ENCODE assay signal across 9 cellular contexts in the genomic region with DNA sequence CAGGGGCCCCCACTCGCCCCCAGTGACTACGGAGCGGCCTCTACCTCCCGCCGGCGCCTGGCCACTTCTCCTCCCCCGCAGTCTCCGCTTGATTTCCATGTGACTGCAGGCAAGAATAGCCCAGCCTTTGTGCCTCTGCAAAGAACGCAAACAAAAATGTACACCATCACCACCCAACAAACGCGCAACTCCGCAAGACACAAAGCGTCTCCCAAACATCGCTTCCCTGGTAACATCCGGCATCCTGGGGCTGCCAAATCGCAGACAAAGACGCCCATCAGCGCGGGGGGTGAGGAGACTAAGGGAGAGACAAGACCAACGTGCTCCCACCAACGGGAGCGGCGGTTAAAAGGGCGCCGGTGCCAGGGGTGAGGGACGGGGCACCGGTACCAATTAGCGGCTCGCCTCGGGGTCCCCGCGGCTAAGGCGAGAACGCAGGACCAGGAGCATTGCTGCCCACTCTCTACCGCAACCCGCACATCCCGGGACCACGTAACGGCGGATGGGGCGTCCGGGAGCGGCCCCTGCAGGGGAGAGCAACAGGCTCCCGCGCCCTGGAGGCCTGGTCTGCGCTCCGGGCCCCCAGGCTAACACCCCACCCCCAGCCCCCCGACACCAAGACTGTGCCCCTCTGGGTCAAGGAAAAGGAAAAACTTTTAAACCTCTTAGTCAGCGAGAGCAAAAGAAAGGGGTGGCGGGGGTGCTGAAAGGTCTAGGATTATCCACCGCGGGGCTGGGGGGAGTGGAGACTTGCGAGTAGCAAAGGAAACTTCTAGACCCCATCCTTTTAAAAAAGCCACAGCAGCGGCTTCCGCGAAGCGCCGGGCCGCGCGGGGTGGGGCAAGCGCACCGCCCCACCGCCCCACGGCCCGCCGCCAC. TPM values are rescaled to one million over a fixed set of nuclear protein-coding genes. Genes with fewer than 3 reads are reported as not detected.
DNase-seq lines count a peak whose midpoint lies in the region; ATAC-seq lines count a peak whose summit lies in the region.
"Had no signal": no experiment of that assay in that cellular context is flagged by ENCODE, and none has a peak within 500 bp of the region (broad histone marks: within the 10 kb centered on the region; RNA-seq: fewer than 3 reads in every experiment).

No MANE protein-coding gene starts in this region.

- peaks cover 20 to 40% (median 22%) of the 10 kb centered on the region in 5 donors for H3K27me3 Mint-ChIP-seq in naive thymus-derived CD4-positive, alpha-beta T cell

- H3K9me3 Mint-ChIP-seq in naive thymus-derived CD4-positive, alpha-beta T cell = peaks cover 0 to 24% (median 3%) of the 10 kb centered on the region in 11 donors

- POLR2A ChIA-PET in naive thymus-derived CD4-positive, alpha-beta T cell (lab: Charles Lee) = no interaction called here

- intact Hi-C loops in naive thymus-derived CD4-positive, alpha-beta T cell (cut with micrococcal nuclease) = no loop called here

- H3K36me3 ChIP-seq in naive thymus-derived CD4-positive, alpha-beta T cell (ENCODE audit: control insufficient read depth in 2 of 3, insufficient read depth in 3 of 3, low read length in 3 of 3) = no peaks in the 10 kb centered on the region

- H3K4me1 Mint-ChIP-seq in naive thymus-derived CD4-positive, alpha-beta T cell = no peaks in the 10 kb centered on the region

- H3K36me3 Mint-ChIP-seq in naive thymus-derived CD4-positive, alpha-beta T cell = peaks cover 0 to 6% (median 0%) of the 10 kb centered on the region in 5 donors

- H3K27me3 ChIP-seq in naive thymus-derived CD4-positive, alpha-beta T cell (ENCODE audit: control insufficient read depth in 2 of 2, insufficient read depth in 2 of 2, low read length in 2 of 2) = no peaks in the 10 kb centered on the region

- H3K4me3 ChIP-seq in naive thymus-derived CD4-positive, alpha-beta T cell (ENCODE audit: low read length) = no peak overlapping the region

- DNase-seq in Daoy (ENCODE audit: low read depth) (peak; percentile 77), NCI-H446 treated with DMSO at 0.1 percent for 48 hours (lab: John Stamatoyannopoulos, UW) (peak; percentile 60), dedifferentiated amniotic fluid mesenchymal stem cell (ENCODE audit: extremely low spot score) (peak; percentile 43), left kidney (ENCODE audit: low read depth, low spot score) (peak; percentile 87), superior temporal gyrus (ENCODE audit: extremely low spot score) (peak; percentile 83)
- no peak for DNase-seq in naive thymus-derived CD4-positive, alpha-beta T cell
- no peak for DNase-seq in stimulated activated CD4-positive, alpha-beta T cell treated with anti-CD3 and anti-CD28 coated beads, Interleukin-12 subunit alpha, Interleukin-12 subunit beta, amount 100 ng/mL, for 4 hours
- no peak for DNase-seq in activated effector memory CD4-positive, alpha-beta T cell treated with anti-CD3 and anti-CD28 coated beads, Interleukin-2, amount 50 U/mL, for 16 hours

- no peaks in the 10 kb centered on the region for H3K9me3 ChIP-seq in naive thymus-derived CD4-positive, alpha-beta T cell (ENCODE audit: control insufficient read depth in 2 of 3, low read length in 3 of 3)

- no peak overlapping the region for H3K27ac ChIP-seq in naive thymus-derived CD4-positive, alpha-beta T cell (ENCODE audit: low read depth, low read length)

- H3K4me1 ChIP-seq in naive thymus-derived CD4-positive, alpha-beta T cell (ENCODE audit: control insufficient read depth in 2 of 2, insufficient read depth in 2 of 2, low read length in 2 of 2) = no peaks in the 10 kb centered on the region

- no peak overlapping the region for H3K4me3 Mint-ChIP-seq in naive thymus-derived CD4-positive, alpha-beta T cell
- H3K4me3 Mint-ChIP-seq: natural killer cell treated with Interleukin-12 subunit alpha and Interleukin-12 subunit beta and Interleukin-15 and Interleukin-18, amount 100 ng/mL, for 72 hours had no signal

- no peak overlapping the region for H3K27ac Mint-ChIP-seq in naive thymus-derived CD4-positive, alpha-beta T cell
- H3K27ac Mint-ChIP-seq: natural killer cell treated with Interleukin-12 subunit alpha and Interleukin-12 subunit beta and Interleukin-15 and Interleukin-18, amount 100 ng/mL, for 72 hours had no signal

- CTCF ChIA-PET in naive thymus-derived CD4-positive, alpha-beta T cell (lab: Charles Lee) = no interaction called here

- no peak for ATAC-seq in naive thymus-derived CD4-positive, alpha-beta T cell

RNA-seq across cellular contexts. Expression of a gene that starts 0.9 kb away (rescaled TPM):
- 26.1 and 57.2 TPM in 2 replicates for total RNA-seq in Daoy (2014; rRNA removed; shearing (Covaris generic))
- total RNA-seq in naive thymus-derived CD4-positive, alpha-beta T cell = under 1 TPM in 1 of 5 experiments, not detected in 4; 0.07 TPM
- not detected for polyA plus RNA-seq in naive thymus-derived CD4-positive, alpha-beta T cell
- total RNA-seq: natural killer cell treated with Interleukin-12 subunit alpha and Interleukin-12 subunit beta and Interleukin-15 and Interleukin-18, amount 100 ng/mL, for 72 hours had no signal

Comparison
In these comparisons a context has a peak if more than half of its experiments do, and no peak if none do; other contexts are left out.
1. DNase-seq: peak in Daoy (single experiment), NCI-H446 treated with DMSO at 0.1 percent for 48 hours (single experiment), dedifferentiated amniotic fluid mesenchymal stem cell (single experiment), left kidney (single experiment) and superior temporal gyrus (single experiment); none in naive thymus-derived CD4-positive, alpha-beta T cell (0 of 9), stimulated activated CD4-positive, alpha-beta T cell treated with anti-CD3 and anti-CD28 coated beads, Interleukin-12 subunit alpha, Interleukin-12 subunit beta, amount 100 ng/mL, for 4 hours (single experiment) and activated effector memory CD4-positive, alpha-beta T cell treated with anti-CD3 and anti-CD28 coated beads, Interleukin-2, amount 50 U/mL, for 16 hours (single experiment).
2. RNA of a gene that starts 0.9 kb away (total RNA-seq): 26.1 to 57.2 TPM in Daoy; 0.07 TPM in naive thymus-derived CD4-positive, alpha-beta T cell; every median in the first group is over 10 times any median in the second.